ENCODE assay signal across 11 cellular contexts in the genomic region with DNA sequence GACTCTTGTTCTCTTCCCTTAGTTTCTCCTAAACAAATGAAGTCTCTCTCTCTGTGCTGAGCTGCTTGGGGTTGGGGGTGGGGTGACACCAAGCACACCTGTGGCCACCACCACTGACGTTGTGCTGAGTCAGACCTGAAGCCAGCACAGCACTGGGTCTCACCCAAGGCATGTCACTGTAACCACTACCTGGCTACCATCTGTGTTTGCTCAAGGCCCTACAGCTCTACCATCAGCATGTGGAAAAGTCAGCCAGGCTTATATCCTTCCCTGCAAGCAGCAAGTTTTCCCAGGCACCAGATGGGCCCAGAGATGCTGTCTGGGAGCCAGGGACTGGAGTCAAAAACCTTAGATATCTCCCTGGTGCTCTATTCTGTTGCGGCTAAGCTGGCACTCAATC. TPM values are rescaled to one million over a fixed set of nuclear protein-coding genes. Genes with fewer than 3 reads are reported as not detected.
A peak's percentile ranks its signal among the peaks of the same experiment; 100 is the strongest.
DNase-seq lines count a peak whose midpoint lies in the region; ATAC-seq and TF ChIP-seq lines count a peak whose summit lies in the region.
"Had no signal": no experiment of that assay in that cellular context is flagged by ENCODE, and none has a peak within 500 bp of the region (broad histone marks: within the 10 kb centered on the region; RNA-seq: fewer than 3 reads in every experiment).

No MANE protein-coding gene starts in this region.

- peak; percentile 42 for DNase-seq in stimulated activated CD4-positive, alpha-beta T cell treated with anti-CD3 and anti-CD28 coated beads, Interleukin-15, amount 100 ng/mL, for 24 hours
- no peak for DNase-seq in stimulated activated CD4-positive, alpha-beta T cell treated with anti-CD3 and anti-CD28 coated beads, Interleukin-4, amount 100 ng/mL, for 24 hours
- peak; percentile 83 for DNase-seq in PC-3
- DNase-seq in type B pancreatic cell (ENCODE audit: extremely low spot score, unreplicated experiment) = no peak
- no peak for DNase-seq in osteocyte (ENCODE audit: extremely low spot score, unreplicated experiment)
- no peak for DNase-seq in stimulated activated naive CD4-positive, alpha-beta T cell (lab: John Stamatoyannopoulos, UW)
- no peak for DNase-seq in left cardiac atrium
- DNase-seq: central memory CD4-positive, alpha-beta T cell; spleen had no signal

- TF ChIP-seq CTCF in PC-3 (conservative IDR thresholded peaks at IDR 0.05; ENCODE audit: low read depth, low read length) (no peak), type B pancreatic cell (conservative IDR thresholded peaks at IDR 0.05) (no peak), osteocyte (IDR thresholded peaks at IDR 0.05) (no peak)

- no peaks in the 10 kb centered on the region for H4K20me1 ChIP-seq in PC-3 (ENCODE audit: low read length)

- POLR2A ChIA-PET in PC-3 (lab: Charles Lee; ENCODE audit: unreplicated experiment) = no interaction called here

- no peaks in the 10 kb centered on the region for H3F3A ChIP-seq in PC-3 (ENCODE audit: low read length, unreplicated experiment)

- no peaks in the 10 kb centered on the region for H3K4me1 Mint-ChIP-seq in type B pancreatic cell (ENCODE audit: unreplicated experiment)
- peaks cover 12% of the 10 kb centered on the region for H3K4me1 Mint-ChIP-seq in osteocyte (ENCODE audit: unreplicated experiment)
- H3K4me1 Mint-ChIP-seq: CD4-positive, CD25-positive, alpha-beta regulatory T cell had no signal

- H3K4me3 Mint-ChIP-seq in type B pancreatic cell (no peak overlapping the region), osteocyte (ENCODE audit: unreplicated experiment) (no peak overlapping the region)
- H3K4me3 Mint-ChIP-seq: CD4-positive, CD25-positive, alpha-beta regulatory T cell had no signal

- peaks cover 30% of the 10 kb centered on the region for H3K4me1 ChIP-seq in PC-3 (ENCODE audit: insufficient read depth, low read length)

- no peaks in the 10 kb centered on the region for H3K27me3 ChIP-seq in PC-3 (ENCODE audit: low read length)
- H3K27me3 ChIP-seq: spleen had no signal

- no peaks in the 10 kb centered on the region for H3K9me2 ChIP-seq in PC-3 (replicated peaks; ENCODE audit: low read length)

- H3K27ac ChIP-seq in PC-3 (ENCODE audit: low read length) = peak overlapping the region; percentile 77
- H3K27ac ChIP-seq: spleen had no signal

- peak; percentile 62 for ATAC-seq in HG02840 (IDR thresholded peaks at IDR 0.05; ENCODE audit: low FRiP score, unreplicated experiment)
- peak; percentile 70 for ATAC-seq in PC-3
- no peak for ATAC-seq in left cardiac atrium

- H3K36me3 Mint-ChIP-seq in type B pancreatic cell (no peaks in the 10 kb centered on the region), osteocyte (ENCODE audit: unreplicated experiment) (no peaks in the 10 kb centered on the region)
- H3K36me3 Mint-ChIP-seq: CD4-positive, CD25-positive, alpha-beta regulatory T cell had no signal

- no TSS peak for BruUV-seq in PC-3 (replicated peaks; lab: Mats Ljungman, UMichigan)

- CTCF ChIA-PET in PC-3 (lab: Charles Lee) = no interaction called here

- H2AFZ ChIP-seq in PC-3 (ENCODE audit: low read length) = no peak overlapping the region

- H3K36me3 ChIP-seq in PC-3 (ENCODE audit: low read depth, low read length) = no peaks in the 10 kb centered on the region
- H3K36me3 ChIP-seq: spleen had no signal

- H3K9me3 Mint-ChIP-seq in type B pancreatic cell (no peaks in the 10 kb centered on the region), osteocyte (ENCODE audit: unreplicated experiment) (no peaks in the 10 kb centered on the region)

- H3K4me2 ChIP-seq in PC-3 (ENCODE audit: low read length) = peak overlapping the region; percentile 38

- H3K27me3 Mint-ChIP-seq in type B pancreatic cell = peaks cover 3% of the 10 kb centered on the region
- peaks cover 35% of the 10 kb centered on the region for H3K27me3 Mint-ChIP-seq in osteocyte (ENCODE audit: unreplicated experiment)

- no peaks in the 10 kb centered on the region for H3K79me2 ChIP-seq in PC-3 (ENCODE audit: low read length)

- H3K27ac Mint-ChIP-seq in type B pancreatic cell (peak overlapping the region; percentile 57), osteocyte (ENCODE audit: unreplicated experiment) (no peak overlapping the region)
- H3K27ac Mint-ChIP-seq: CD4-positive, CD25-positive, alpha-beta regulatory T cell had no signal

- H3K9me3 ChIP-seq in PC-3 (ENCODE audit: low read length) = no peaks in the 10 kb centered on the region
- H3K9me3 ChIP-seq: spleen had no signal

- intact Hi-C loops in PC-3 (cut with micrococcal nuclease) = no loop called here
- intact Hi-C loops in left cardiac atrium (cut with DNase I) = no loop called here

- H3K9ac ChIP-seq in PC-3 (ENCODE audit: low read length) = no peak overlapping the region; the same call in 1 of the 2 replicates

- no peak overlapping the region for H3K4me3 ChIP-seq in PC-3 (ENCODE audit: low read length)
- H3K4me3 ChIP-seq: spleen had no signal

RNA-seq across cellular contexts. Expression of a gene that starts 6.9 kb away (rescaled TPM):
- 0.81 TPM in 1 of 2 replicates, not detected in the other for total RNA-seq in PC-3 (2014; rRNA removed)
- 0.31 and 0.60 TPM in 2 replicates for total RNA-seq in type B pancreatic cell (ENCODE audit: low replicate concordance)
- total RNA-seq in osteocyte = not detected in 2 replicates
- under 1 TPM; 0.27 to 0.76 TPM for total RNA-seq in left cardiac atrium
- total RNA-seq: CD4-positive, CD25-positive, alpha-beta regulatory T cell had no signal

RNA-seq across cellular contexts. Expression of a gene that starts 9.1 kb away (rescaled TPM):
- total RNA-seq in PC-3 (2014; rRNA removed) (not detected in 2 replicates), type B pancreatic cell (ENCODE audit: low replicate concordance) (not detected in 2 replicates), osteocyte (not detected in 2 replicates), left cardiac atrium (under 1 TPM; 0.38 to 0.50 TPM)
- total RNA-seq: CD4-positive, CD25-positive, alpha-beta regulatory T cell had no signal

RNA-seq across cellular contexts. Expression of a gene that starts 19.5 kb away (rescaled TPM):
- total RNA-seq in PC-3 (2014; rRNA removed) (0.46 TPM in 1 of 2 replicates, not detected in the other), type B pancreatic cell (ENCODE audit: low replicate concordance) (not detected in 2 replicates), osteocyte (not detected in 2 replicates), left cardiac atrium (under 1 TPM in 1 of 2 donors, not detected in 1; 0.16 TPM)
- total RNA-seq: CD4-positive, CD25-positive, alpha-beta regulatory T cell had no signal

RNA-seq across cellular contexts. Expression of a gene that starts 25.6 kb away (rescaled TPM):
- total RNA-seq in PC-3 (2014; rRNA removed) (29.2 and 34.1 TPM in 2 replicates), type B pancreatic cell (ENCODE audit: low replicate concordance) (39.2 and 44.8 TPM in 2 replicates), osteocyte (38.9 and 43.0 TPM in 2 replicates), left cardiac atrium (10 to 100 TPM; 21.0 to 31.6 TPM)

RNA-seq across cellular contexts. Expression of a gene that starts 58.1 kb away (rescaled TPM):
- total RNA-seq in PC-3 (2014; rRNA removed) (not detected in 2 replicates), type B pancreatic cell (ENCODE audit: low replicate concordance) (not detected in 2 replicates), osteocyte (not detected in 2 replicates), left cardiac atrium (10 to 100 TPM; 23.4 to 41.2 TPM)
- total RNA-seq: CD4-positive, CD25-positive, alpha-beta regulatory T cell had no signal

Comparison
In these comparisons a context has a peak if more than half of its experiments do, and no peak if none do; other contexts are left out.
1. DNase-seq: peak in stimulated activated CD4-positive, alpha-beta T cell treated with anti-CD3 and anti-CD28 coated beads, Interleukin-15, amount 100 ng/mL, for 24 hours (single experiment) and PC-3 (single experiment); none in stimulated activated CD4-positive, alpha-beta T cell treated with anti-CD3 and anti-CD28 coated beads, Interleukin-4, amount 100 ng/mL, for 24 hours (single experiment), type B pancreatic cell (single experiment), osteocyte (single experiment), stimulated activated naive CD4-positive, alpha-beta T cell (0 of 6) and left cardiac atrium (single experiment).
2. ATAC-seq: peak in HG02840 (single experiment) and PC-3 (single experiment); none in left cardiac atrium (0 of 2).